ENCODE assay signal across 1 cellular context in genomic region chr7:87548123-87548919, GRCh38.
TF ChIP-seq lines count a peak whose summit lies in the region.

No MANE protein-coding gene starts in this region.

TF ChIP-seq in HepG2, 621 proteins besides CTCF, POLR2A, EP300 and RAD21 (continued from another document and continues in another):
- no peak for TF ChIP-seq GMEB2 (CRISPR knock-in tag; IDR thresholded peaks at IDR 0.05; ENCODE audit: low read depth)
- no peak for TF ChIP-seq ADNP (CRISPR knock-in tag; IDR thresholded peaks at IDR 0.05)
- no peak for TF ChIP-seq STAT6 (CRISPR knock-in tag; IDR thresholded peaks at IDR 0.05; ENCODE audit: borderline replicate concordance)
- no peak for TF ChIP-seq PRDM4 (CRISPR knock-in tag; IDR thresholded peaks at IDR 0.05; ENCODE audit: borderline replicate concordance)
- TF ChIP-seq HOXA3 (CRISPR knock-in tag; IDR thresholded peaks at IDR 0.05) = peak; percentile 39; the same call in 1 of the 2 replicates
- peak; percentile 81 for TF ChIP-seq ZNF331 (CRISPR knock-in tag; IDR thresholded peaks at IDR 0.05)
- TF ChIP-seq MEIS2 (CRISPR knock-in tag; IDR thresholded peaks at IDR 0.05) = peak; percentile 57; the same call in 1 of the 2 replicates
- no peak for TF ChIP-seq U2AF2 (IDR thresholded peaks at IDR 0.05; ENCODE audit: low read depth, low read length)
- TF ChIP-seq HCFC1 (IDR thresholded peaks at IDR 0.05; ENCODE audit: low read depth, low read length) = no peak
- TF ChIP-seq NFYB (CRISPR knock-in tag; IDR thresholded peaks at IDR 0.05) = no peak
- peak; percentile 91 for TF ChIP-seq ATF3 (CRISPR knock-in tag; IDR thresholded peaks at IDR 0.05)
- no peak for TF ChIP-seq ZBTB8A (CRISPR knock-in tag; IDR thresholded peaks at IDR 0.05; ENCODE audit: borderline replicate concordance, low read depth)
- TF ChIP-seq CAMTA2 (CRISPR knock-in tag; IDR thresholded peaks at IDR 0.05; ENCODE audit: borderline replicate concordance) = no peak
- TF ChIP-seq MAX (IDR thresholded peaks at IDR 0.05) = peak; percentile 71
- TF ChIP-seq PHF8 (CRISPR knock-in tag; IDR thresholded peaks at IDR 0.05) = no peak
- no peak for TF ChIP-seq TEAD2 (CRISPR knock-in tag; IDR thresholded peaks at IDR 0.05)
- no peak for TF ChIP-seq NFRKB (IDR thresholded peaks at IDR 0.05)
- TF ChIP-seq ZNF784 (CRISPR knock-in tag; IDR thresholded peaks at IDR 0.05; ENCODE audit: borderline replicate concordance) = no peak
- TF ChIP-seq ZSCAN9 (CRISPR knock-in tag; IDR thresholded peaks at IDR 0.05; ENCODE audit: borderline replicate concordance) = 0 out of 2 replicates have a peak, but pooled peaks have one; percentile 51
- no peak for TF ChIP-seq RBM39 (IDR thresholded peaks at IDR 0.05; ENCODE audit: low read depth, low read length, poor library complexity, severe bottlenecking)
- TF ChIP-seq BHLHE40 (IDR thresholded peaks at IDR 0.05; ENCODE audit: low read length) = peak; percentile 100
- TF ChIP-seq HHEX (CRISPR knock-in tag; IDR thresholded peaks at IDR 0.05) = peak; percentile 70
- TF ChIP-seq SRSF1 (optimal IDR thresholded peaks at IDR 0.05; ENCODE audit: low read depth, low read length) = no peak
- no peak for TF ChIP-seq SOX6 (IDR thresholded peaks at IDR 0.05)
- TF ChIP-seq SOX6 (CRISPR knock-in tag; IDR thresholded peaks at IDR 0.05) = peak; percentile 80
- TF ChIP-seq ZMYM2 (CRISPR knock-in tag; IDR thresholded peaks at IDR 0.05) = 0 out of 2 replicates have a peak, but pooled peaks have one; percentile 37
- no peak for TF ChIP-seq LCORL (IDR thresholded peaks at IDR 0.05)
- TF ChIP-seq LCORL (CRISPR knock-in tag; IDR thresholded peaks at IDR 0.05) = peak; percentile 58; the same call in 1 of the 2 replicates
- TF ChIP-seq ZNF777 (CRISPR knock-in tag; IDR thresholded peaks at IDR 0.05) = no peak
- no peak for TF ChIP-seq ZNF710 (CRISPR knock-in tag; IDR thresholded peaks at IDR 0.05; ENCODE audit: borderline replicate concordance)
- TF ChIP-seq ZNF367 (CRISPR knock-in tag; IDR thresholded peaks at IDR 0.05; ENCODE audit: borderline replicate concordance) = no peak
- TF ChIP-seq MNT (IDR thresholded peaks at IDR 0.05) = peak; percentile 29; the same call in 1 of the 2 replicates
- no peak for TF ChIP-seq ZNF441 (CRISPR knock-in tag; IDR thresholded peaks at IDR 0.05; ENCODE audit: borderline replicate concordance)
- TF ChIP-seq ZNF746 (CRISPR knock-in tag; IDR thresholded peaks at IDR 0.05) = no peak
- TF ChIP-seq ZNF335 (CRISPR knock-in tag; IDR thresholded peaks at IDR 0.05) = 0 out of 2 replicates have a peak, but pooled peaks have one; percentile 27
- TF ChIP-seq MZF1 (CRISPR knock-in tag; IDR thresholded peaks at IDR 0.05; ENCODE audit: borderline replicate concordance) = no peak
- no peak for TF ChIP-seq GFI1 (CRISPR knock-in tag; IDR thresholded peaks at IDR 0.05; ENCODE audit: borderline replicate concordance)
- no peak for TF ChIP-seq KIAA2018 (CRISPR knock-in tag; IDR thresholded peaks at IDR 0.05; ENCODE audit: borderline replicate concordance)
- no peak for TF ChIP-seq ZSCAN20 (CRISPR knock-in tag; IDR thresholded peaks at IDR 0.05; ENCODE audit: borderline replicate concordance)
